In genomic region chr4:76740866-76741662, GRCh38 we compare ENCODE assay signal across 1 cellular context.
TF ChIP-seq lines count a peak whose summit lies in the region.

No MANE protein-coding gene starts in this region.

TF ChIP-seq in K562, 482 proteins besides CTCF, POLR2A, EP300 and RAD21 (continued from another document):
- TF ChIP-seq PRDM10 (IDR thresholded peaks at IDR 0.05; ENCODE audit: partially characterized antibody): no peak
- TF ChIP-seq RAD51 (IDR thresholded peaks at IDR 0.05; ENCODE audit: borderline replicate concordance, low read depth): no peak
- no peak for TF ChIP-seq TCF15 (CRISPR knock-in tag; IDR thresholded peaks at IDR 0.05)
- TF ChIP-seq FUS (optimal IDR thresholded peaks at IDR 0.05; ENCODE audit: low read depth, low read length): no peak
- TF ChIP-seq NFATC3 (IDR thresholded peaks at IDR 0.05): no peak
- TF ChIP-seq ZNF77 (CRISPR knock-in tag; IDR thresholded peaks at IDR 0.05): no peak
- TF ChIP-seq NBN (IDR thresholded peaks at IDR 0.05; ENCODE audit: low read depth): no peak
